Comparison of ENCODE assay signal across 35 cellular contexts in genomic region chr6:14589192-14589591, GRCh38.
"Had no signal": no experiment of that assay in that cellular context is flagged by ENCODE, and none has a peak within 500 bp of the region (broad histone marks: within the 10 kb centered on the region; RNA-seq: fewer than 3 reads in every experiment).

No MANE protein-coding gene starts in this region.

- H3K27me3 ChIP-seq: MG63 had no signal

- H3K36me3 ChIP-seq: MG63 had no signal

- DNase-seq: Karpas-422, Kasumi-1, MG63, MM.1S, MV-4-11, NCI-H1048, NCI-H1092, NCI-H1105, NCI-H1105 treated with DMSO at 0.1 percent for 48 hours, NCI-H1417, NCI-H1417 treated with DMSO at 0.1 percent for 48 hours, NCI-H1436, NCI-H1436 treated with DMSO at 0.1 percent for 48 hours, NCI-H146, NCI-H1694, NCI-H1694 treated with DMSO at 0.1 percent for 48 hours, NCI-H187, NCI-H187 treated with DMSO at 0.1 percent for 48 hours, NCI-H1930, NCI-H2029, NCI-H2029 treated with DMSO at 0.1 percent for 48 hours, NCI-H2081, NCI-H2081 treated with DMSO at 0.1 percent for 48 hours, NCI-H2107, NCI-H2171, NCI-H2171 treated with DMSO at 0.1 percent for 48 hours, NCI-H2227 treated with DMSO at 0.1 percent for 48 hours, NCI-H226, NCI-H345, NCI-H446, NCI-H446 treated with DMSO at 0.1 percent for 48 hours, NCI-H510A, NCI-H510A treated with DMSO at 0.1 percent for 48 hours, NCI-H524, NCI-H524 treated with DMSO at 0.1 percent for 48 hours had no signal

- H3K4me3 ChIP-seq: MG63 had no signal

- H3K9me3 ChIP-seq: MG63 had no signal
